9 cellular contexts compared by ENCODE assay signal in the genomic region with DNA sequence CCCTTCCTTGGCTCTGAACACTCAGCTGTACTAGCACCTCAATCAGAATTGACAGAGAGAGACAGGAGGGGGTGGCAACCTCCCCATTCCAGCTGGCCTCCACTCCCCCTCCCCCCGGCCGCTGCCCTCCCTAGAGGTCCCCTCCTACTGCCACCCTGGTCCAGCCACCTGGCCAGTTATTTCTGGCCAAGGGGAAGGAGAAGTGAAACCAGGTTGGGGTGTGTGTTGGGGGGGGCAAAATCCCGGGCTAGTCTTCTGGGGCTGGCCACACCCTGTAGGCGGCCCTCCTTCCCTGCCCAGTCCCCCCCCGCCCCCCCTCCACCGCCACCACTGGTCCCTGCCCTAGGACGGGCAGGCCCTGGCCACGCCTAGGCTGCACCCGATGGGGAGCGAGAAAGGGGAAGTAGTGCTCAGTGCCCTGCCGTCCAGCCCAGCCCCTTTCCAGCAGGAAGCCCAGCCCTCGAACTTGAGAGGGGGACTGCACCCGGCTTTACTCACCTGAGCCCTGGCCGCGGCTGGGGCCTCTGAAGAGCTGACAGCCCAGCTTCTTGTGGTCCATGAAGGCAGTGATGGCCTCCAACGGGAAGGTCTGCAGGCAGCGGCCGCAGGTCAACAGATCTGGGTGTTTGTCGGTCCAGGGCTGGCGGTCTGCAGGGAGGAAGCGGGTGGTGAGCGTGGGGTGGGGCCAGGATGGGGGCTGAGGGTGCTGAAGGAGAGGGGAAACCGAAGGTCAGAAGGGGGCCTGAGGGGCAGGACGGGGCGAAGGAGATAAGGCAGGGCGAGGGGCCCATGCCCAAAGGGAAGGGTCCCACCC. TPM values are rescaled to one million over a fixed set of nuclear protein-coding genes. Genes with fewer than 3 reads are reported as not detected.
A peak's percentile ranks its signal among the peaks of the same experiment; 100 is the strongest.
DNase-seq lines count a peak whose midpoint lies in the region; ATAC-seq, FAIRE-seq and TF ChIP-seq lines count a peak whose summit lies in the region.
"Had no signal": no experiment of that assay in that cellular context is flagged by ENCODE, and none has a peak within 500 bp of the region (broad histone marks: within the 10 kb centered on the region; RNA-seq: fewer than 3 reads in every experiment).

No MANE protein-coding gene starts in this region.

- TF ChIP-seq POLR2A in IMR-90 (IDR thresholded peaks at IDR 0.05; ENCODE audit: low read depth, low read length): no peak
- TF ChIP-seq POLR2A in HepG2 (IDR thresholded peaks at IDR 0.05; ENCODE audit: insufficient read depth in 1 of 2, low read depth in 2 of 2, low read length in 2 of 2): no peak

- H3K9ac ChIP-seq in IMR-90 (ENCODE audit: low read depth, low read length): no peak overlapping the region
- H3K9ac ChIP-seq in HepG2 (ENCODE audit: insufficient read depth, low read depth, low read length): peak overlapping the region; percentile 67

- H3K27me3 ChIP-seq in IMR-90 (ENCODE audit: control insufficient read depth, insufficient read depth, low read length): no peaks in the 10 kb centered on the region
- H3K27me3 ChIP-seq in HepG2 (ENCODE audit: control insufficient read depth in 1 of 2, insufficient read depth in 2 of 2, low read length in 2 of 2): no peaks in the 10 kb centered on the region; a peak in 1 of 5 replicates

- peak overlapping the region; percentile 68 for H2AK9ac ChIP-seq in IMR-90 (replicated peaks; ENCODE audit: low read depth, low read length, poor library complexity)

- peak; percentile 47 for ATAC-seq in GM21737 (IDR thresholded peaks at IDR 0.05; ENCODE audit: unreplicated experiment)
- no peak for ATAC-seq in IMR-90 (ENCODE audit: low read depth)
- ATAC-seq in T-cell (replicated peaks in 1 of 4): peak in 3 of 4 experiments; percentile 15 to 21 (median 16)
- ATAC-seq in HepG2: peak; percentile 49

- H2BK20ac ChIP-seq in IMR-90 (ENCODE audit: low read depth, low read length): no peak overlapping the region

- peak overlapping the region; percentile 91 for H2AFZ ChIP-seq in IMR-90 (replicated peaks; ENCODE audit: low read length, poor library complexity)
- no peak overlapping the region for H2AFZ ChIP-seq in HepG2 (ENCODE audit: low read length)

- H4K8ac ChIP-seq in IMR-90 (ENCODE audit: low read depth in 2 of 2, low read length in 2 of 2): no peak overlapping the region; a peak in 1 of 4 replicates

- no peaks in the 10 kb centered on the region for H3K27me3 Mint-ChIP-seq in T-cell
- no peaks in the 10 kb centered on the region for H3K27me3 Mint-ChIP-seq in dendritic cell treated with granulocyte-macrophage colony-stimulating factor and Interleukin-4, amounts not matched to agents 40 ng/mL and 50 ng/mL, for 4 days

- H3K4me1 ChIP-seq in IMR-90 (ENCODE audit: control insufficient read depth, insufficient read depth, low read length) (peaks cover 5% of the 10 kb centered on the region; the same call in 1 of the 2 replicates), HepG2 (ENCODE audit: insufficient read depth, low read length) (peaks cover 35% of the 10 kb centered on the region)

- TF ChIP-seq EP300 in HepG2 (IDR thresholded peaks at IDR 0.05; ENCODE audit: low read depth in 2 of 2, low read length in 2 of 2) (no peak), HepG2 (CRISPR knock-in tag; IDR thresholded peaks at IDR 0.05; ENCODE audit: borderline replicate concordance) (no peak)

- no peak overlapping the region for H3K56ac ChIP-seq in IMR-90 (ENCODE audit: extremely low read depth, insufficient read depth, low read length)

- no peaks in the 10 kb centered on the region for H4K20me1 ChIP-seq in IMR-90 (ENCODE audit: insufficient read depth, low read length)
- no peaks in the 10 kb centered on the region for H4K20me1 ChIP-seq in HepG2 (ENCODE audit: insufficient read depth, low read length)

- H2BK15ac ChIP-seq in IMR-90 (ENCODE audit: low read depth, low read length): no peak overlapping the region

- H3K36me3 Mint-ChIP-seq in T-cell: peaks cover 3% of the 10 kb centered on the region
- H3K36me3 Mint-ChIP-seq in dendritic cell treated with granulocyte-macrophage colony-stimulating factor and Interleukin-4, amounts not matched to agents 40 ng/mL and 50 ng/mL, for 4 days (ENCODE audit: low read depth): peaks cover 55% of the 10 kb centered on the region

- peaks cover 15% of the 10 kb centered on the region for H3K9me1 ChIP-seq in IMR-90 (ENCODE audit: insufficient read depth, low read length)

- H3K4me3 Mint-ChIP-seq in T-cell: peak overlapping the region; percentile 69 to 99 (median 75)
- H3K4me3 Mint-ChIP-seq in dendritic cell treated with granulocyte-macrophage colony-stimulating factor and Interleukin-4, amounts not matched to agents 40 ng/mL and 50 ng/mL, for 4 days: peak overlapping the region; percentile 94

- dilution Hi-C loops in IMR-90 (cut with HindIII; ENCODE audit: low sequenced_read_pairs, unreplicated experiment): no loop called here

- H4K91ac ChIP-seq in IMR-90 (ENCODE audit: insufficient read depth, low read depth, low read length): no peak overlapping the region

- no peak overlapping the region for H4K5ac ChIP-seq in IMR-90 (ENCODE audit: low read depth, low read length)

- peak overlapping the region; percentile 76 to 77 for H3K27ac Mint-ChIP-seq in T-cell
- H3K27ac Mint-ChIP-seq in dendritic cell treated with granulocyte-macrophage colony-stimulating factor and Interleukin-4, amounts not matched to agents 40 ng/mL and 50 ng/mL, for 4 days: peak overlapping the region; percentile 96

- in situ Hi-C loops in IMR-90 (cut with MboI; ENCODE audit: low sequenced_read_pairs): no loop called here
- in situ Hi-C loops in HepG2 (cut with HindIII; ENCODE audit: extremely low pct_ligation_motif_present, low pct_unique_long_range_greater_than_20kb): no loop called here

- H3K14ac ChIP-seq in IMR-90 (replicated peaks; ENCODE audit: low read depth, low read length): no peak overlapping the region

- TF ChIP-seq RAD21 in IMR-90 (IDR thresholded peaks at IDR 0.05; ENCODE audit: low read length) (no peak), HepG2 (CRISPR knock-in tag; IDR thresholded peaks at IDR 0.05) (no peak)

- H2AK5ac ChIP-seq in IMR-90 (ENCODE audit: low read depth, low read length): no peak overlapping the region

- no peak overlapping the region for H2BK5ac ChIP-seq in IMR-90 (ENCODE audit: low read depth, low read length, poor library complexity, severe bottlenecking)

- DNase-seq in NCI-H2227 (lab: John Stamatoyannopoulos, UW; ENCODE audit: unreplicated experiment) (peak; percentile 40), NCI-H2227 treated with DMSO at 0.1 percent for 48 hours (lab: John Stamatoyannopoulos, UW) (no peak), IMR-90 (no peak), T-cell (peak in 18 of 34 experiments; percentile 15 to 63 (median 30)), HepG2 (ENCODE audit: low spot score) (peak; percentile 39)
- peak; percentile 20 for DNase-seq in stimulated activated naive CD4-positive, alpha-beta T cell treated with Interleukin-2 at 50 U/mL for 16 hours (lab: John Stamatoyannopoulos, UW)

- no peaks in the 10 kb centered on the region for H3K9me3 Mint-ChIP-seq in T-cell
- no peaks in the 10 kb centered on the region for H3K9me3 Mint-ChIP-seq in dendritic cell treated with granulocyte-macrophage colony-stimulating factor and Interleukin-4, amounts not matched to agents 40 ng/mL and 50 ng/mL, for 4 days

- H3K4me1 Mint-ChIP-seq in T-cell: peaks cover 24 to 46% (median 36%) of the 10 kb centered on the region in 3 donors
- H3K4me1 Mint-ChIP-seq in dendritic cell treated with granulocyte-macrophage colony-stimulating factor and Interleukin-4, amounts not matched to agents 40 ng/mL and 50 ng/mL, for 4 days (ENCODE audit: low read depth): peaks cover 58% of the 10 kb centered on the region

- H3K27ac ChIP-seq in IMR-90 (ENCODE audit: insufficient read depth, low read length) (no peak overlapping the region), HepG2 (ENCODE audit: extremely low read length, insufficient read depth, low read length) (peak overlapping the region; percentile 57)

- intact Hi-C loops in IMR-90 (cut with micrococcal nuclease) (no loop called here), HepG2 (cut with micrococcal nuclease; ENCODE audit: unreplicated experiment) (loop anchor here (5.0 kb wide), 1 partner anchor 52 kb away; no protein-coding TSS in a partner anchor)
- intact Hi-C loops in dendritic cell treated with granulocyte-macrophage colony-stimulating factor and Interleukin-4, amounts not matched to agents 40 ng/mL and 50 ng/mL, for 4 days (cut with micrococcal nuclease): loop anchor here (5.0 kb wide), 1 partner anchor 33 kb away; no protein-coding TSS in a partner anchor

- 19% methylated on average over 9 of the region's 26 CpGs; no CpG with 5 or more reads in 1 of the 2 experiments for WGBS in IMR-90 (ENCODE audit: extremely low coverage in 2 of 2, insufficient read length in 1 of 2), 2 experiments
- WGBS in HepG2 (ENCODE audit: low lambda C conversion rate): 7% methylated on average over 20 of the region's 26 CpGs

- no peak overlapping the region for H2BK120ac ChIP-seq in IMR-90 (ENCODE audit: low read depth, low read length)

- BruUV-seq in IMR-90 (replicated peaks; lab: Mats Ljungman, UMichigan): no TSS peak
- BruUV-seq in HepG2 (replicated peaks; lab: Mats Ljungman, UMichigan): no TSS peak

- no peak overlapping the region for H3K4me3 ChIP-seq in IMR-90 (ENCODE audit: insufficient read depth, low read depth, low read length)
- peak overlapping the region; percentile 58 to 88 (median 82) for H3K4me3 ChIP-seq in HepG2 (replicated peaks in 1 of 3; ENCODE audit: insufficient read depth in 1 of 3, low read depth in 2 of 3, low read length in 3 of 3)

- H3K79me2 ChIP-seq in HepG2 (ENCODE audit: insufficient read depth, low read length): peaks cover 13% of the 10 kb centered on the region

- H3K4me2 ChIP-seq in IMR-90 (ENCODE audit: low read depth, low read length) (no peak overlapping the region), HepG2 (ENCODE audit: low read depth, low read length) (peak overlapping the region; percentile 84)

- POLR2A ChIA-PET in IMR-90 (lab: Charles Lee; ENCODE audit: unreplicated experiment): no interaction called here
- POLR2A ChIA-PET in T-cell (lab: Charles Lee): interaction anchor here in 1 of 2 donors (0.7 kb wide), 1 partner anchor 210 kb away, joined by 4 read pairs; no protein-coding TSS in a partner anchor
- POLR2A ChIA-PET in HepG2 (lab: Yijun Ruan, JAX): interaction anchor here (0.7 to 3.1 kb wide), 6 partner anchors 10 to 37 kb away, joined by 3 to 10 read pairs (median 4); partner anchors contain the start of genes CLASRP and PPP1R37

- no peak overlapping the region for H3K4ac ChIP-seq in IMR-90 (ENCODE audit: low read depth, low read length)

- peaks cover 9 to 20% of the 10 kb centered on the region in 2 experiments; a peak in 3 of 4 replicates for H3K79me1 ChIP-seq in IMR-90 (ENCODE audit: low read depth in 1 of 2, low read length in 2 of 2)

- no peak for FAIRE-seq in HepG2 (lab: Jason Lieb, UNC)
- FAIRE-seq: G401.6 had no signal

- H3K36me3 ChIP-seq in IMR-90 (ENCODE audit: control insufficient read depth, insufficient read depth, low read length) (peaks cover 12% of the 10 kb centered on the region), HepG2 (replicated peaks in 1 of 2; ENCODE audit: control insufficient read depth in 1 of 2, insufficient read depth in 2 of 2, low read length in 2 of 2) (peaks cover 4 to 9% of the 10 kb centered on the region in 2 experiments; a peak in 3 of 5 replicates)

- no peak overlapping the region for H3K18ac ChIP-seq in IMR-90 (ENCODE audit: low read depth, low read length)

- H3K23ac ChIP-seq in IMR-90 (ENCODE audit: low read depth, low read length): no peak overlapping the region

- TF ChIP-seq CTCF in IMR-90 (conservative IDR thresholded peaks at IDR 0.05; ENCODE audit: low read depth, low read length) (no peak), HepG2 (CRISPR knock-in tag; IDR thresholded peaks at IDR 0.05) (no peak)

- H3K9me3 ChIP-seq in IMR-90 (ENCODE audit: control insufficient read depth, insufficient read depth, low read length) (no peaks in the 10 kb centered on the region), HepG2 (ENCODE audit: low read length) (no peaks in the 10 kb centered on the region)

- CTCF ChIA-PET in IMR-90 (lab: Yijun Ruan, JAX): no interaction called here
- CTCF ChIA-PET in T-cell (lab: Charles Lee): interaction anchor here in 1 of 2 donors (0.7 kb wide), 1 partner anchor 1492 kb away, joined by 3 read pairs; no protein-coding TSS in a partner anchor
- CTCF ChIA-PET in HepG2 (lab: Yijun Ruan, JAX; ENCODE audit: low intra/inter-chr PET ratio, low total read pairs): no interaction called here

RNA-seq across cellular contexts. Expression of gene ZNF296, which starts 0.9 kb away (rescaled TPM):
- total RNA-seq in IMR-90 (2012; rRNA removed) (not detected in 2 replicates), T-cell (1 to 10 TPM; 1.4 to 4.3 (median 3.5) TPM), HepG2 (2016; rRNA removed; fragmentation: Illumina TruSeq; extraction: Trizol) (0.62 and 0.63 TPM in 2 replicates)
- polyA plus RNA-seq in IMR-90 (2012; rRNA removed) (0.10 and 0.11 TPM in 2 replicates), HepG2 (2011; rRNA removed) (0.26 and 0.39 TPM in 2 replicates)
- polyA plus RNA-seq in IMR-90 (2012; cell fraction: cytosol; rRNA removed): 0.11 and 0.25 TPM in 2 replicates
- polyA plus RNA-seq in IMR-90 (2012; cell fraction: nucleus; rRNA removed; ENCODE audit: low replicate concordance): 0.58 and 1.5 TPM in 2 replicates
- 0.71 and 0.97 TPM in 2 replicates for total RNA-seq in HepG2 (2016; cell fraction: cytosol; rRNA removed; fragmentation: Illumina TruSeq; extraction: Trizol; ENCODE audit: low read depth)
- 0.43 and 0.91 TPM in 2 replicates for total RNA-seq in HepG2 (2016; cell fraction: insoluble cytoplasmic fraction; rRNA removed; fragmentation: Illumina TruSeq; extraction: Trizol)
- total RNA-seq in HepG2 (2016; cell fraction: membrane; rRNA removed; fragmentation: Illumina TruSeq; extraction: Trizol): 1.4 and 1.9 TPM in 2 replicates
- 0.62 and 0.72 TPM in 2 replicates for total RNA-seq in HepG2 (2016; cell fraction: nucleus; rRNA removed; fragmentation: Illumina TruSeq; extraction: Trizol)
- polyA plus RNA-seq in HepG2 (2011; cell fraction: cytosol; rRNA removed): 0.15 and 0.32 TPM in 2 replicates
- 1.2 and 1.3 TPM in 2 replicates for polyA plus RNA-seq in HepG2 (2011; cell fraction: nucleus; rRNA removed)
- polyA plus RNA-seq in HepG2 (2012): 1.2 and 1.5 TPM in 2 replicates
- 1.3 TPM in 2 replicates for polyA plus RNA-seq in HepG2 (2016; cell fraction: cytosol; fragmentation: Illumina TruSeq; extraction: Trizol; ENCODE audit: low read depth)
- 2.2 and 2.9 TPM in 2 replicates for polyA plus RNA-seq in HepG2 (2016; cell fraction: insoluble cytoplasmic fraction; fragmentation: Illumina TruSeq; extraction: Trizol; ENCODE audit: low read depth)
- polyA plus RNA-seq in HepG2 (2016; cell fraction: membrane; fragmentation: Illumina TruSeq; extraction: Trizol; ENCODE audit: low read depth): 1.2 and 1.5 TPM in 2 replicates
- polyA plus RNA-seq in HepG2 (2016; cell fraction: nucleus; fragmentation: Illumina TruSeq; extraction: Trizol; ENCODE audit: insufficient read depth, low read depth): 2.3 and 4.7 TPM in 2 replicates
- polyA minus RNA-seq in HepG2 (2011; rRNA and poly(A)+ RNA removed; ENCODE audit: low replicate concordance): 0.47 and 0.64 TPM in 2 replicates
- 1.2 and 2.5 TPM in 2 replicates for polyA minus RNA-seq in HepG2 (2011; cell fraction: cytosol; rRNA and poly(A)+ RNA removed)
- 0.37 and 0.39 TPM in 2 replicates for polyA minus RNA-seq in HepG2 (2011; cell fraction: nucleus; rRNA and poly(A)+ RNA removed)

RNA-seq across cellular contexts. Expression of gene GEMIN7, which starts 3.6 kb away (rescaled TPM):
- total RNA-seq in IMR-90 (2012; rRNA removed) (19.7 and 27.2 TPM in 2 replicates), T-cell (10 to 100 TPM in 4 of 5 donors, 1 to 10 TPM in 1; 4.0 to 23.1 (median 22.7) TPM), HepG2 (2016; rRNA removed; fragmentation: Illumina TruSeq; extraction: Trizol) (30.6 and 42.0 TPM in 2 replicates)
- polyA plus RNA-seq in IMR-90 (2012; rRNA removed) (52.8 and 53.0 TPM in 2 replicates), HepG2 (2011; rRNA removed) (22.2 and 24.1 TPM in 2 replicates)
- polyA plus RNA-seq in IMR-90 (2012; cell fraction: cytosol; rRNA removed): 56.1 and 64.0 TPM in 2 replicates
- polyA plus RNA-seq in IMR-90 (2012; cell fraction: nucleus; rRNA removed; ENCODE audit: low replicate concordance): 18.8 and 44.2 TPM in 2 replicates
- total RNA-seq in HepG2 (2016; cell fraction: cytosol; rRNA removed; fragmentation: Illumina TruSeq; extraction: Trizol; ENCODE audit: low read depth): 15.7 and 22.3 TPM in 2 replicates
- total RNA-seq in HepG2 (2016; cell fraction: insoluble cytoplasmic fraction; rRNA removed; fragmentation: Illumina TruSeq; extraction: Trizol): 34.9 and 39.3 TPM in 2 replicates
- 28.5 and 42.7 TPM in 2 replicates for total RNA-seq in HepG2 (2016; cell fraction: membrane; rRNA removed; fragmentation: Illumina TruSeq; extraction: Trizol)
- total RNA-seq in HepG2 (2016; cell fraction: nucleus; rRNA removed; fragmentation: Illumina TruSeq; extraction: Trizol): 13.0 and 14.5 TPM in 2 replicates
- 22.8 and 32.6 TPM in 2 replicates for polyA plus RNA-seq in HepG2 (2011; cell fraction: cytosol; rRNA removed)
- 31.3 and 38.6 TPM in 2 replicates for polyA plus RNA-seq in HepG2 (2011; cell fraction: nucleus; rRNA removed)
- 22.7 and 23.7 TPM in 2 replicates for polyA plus RNA-seq in HepG2 (2012)
- 28.4 and 37.8 TPM in 2 replicates for polyA plus RNA-seq in HepG2 (2016; cell fraction: cytosol; fragmentation: Illumina TruSeq; extraction: Trizol; ENCODE audit: low read depth)
- polyA plus RNA-seq in HepG2 (2016; cell fraction: insoluble cytoplasmic fraction; fragmentation: Illumina TruSeq; extraction: Trizol; ENCODE audit: low read depth): 62.1 and 65.3 TPM in 2 replicates
- 40.2 and 48.8 TPM in 2 replicates for polyA plus RNA-seq in HepG2 (2016; cell fraction: membrane; fragmentation: Illumina TruSeq; extraction: Trizol; ENCODE audit: low read depth)
- polyA plus RNA-seq in HepG2 (2016; cell fraction: nucleus; fragmentation: Illumina TruSeq; extraction: Trizol; ENCODE audit: insufficient read depth, low read depth): 33.1 and 40.0 TPM in 2 replicates
- 20.1 and 20.5 TPM in 2 replicates for polyA minus RNA-seq in HepG2 (2011; rRNA and poly(A)+ RNA removed; ENCODE audit: low replicate concordance)
- polyA minus RNA-seq in HepG2 (2011; cell fraction: cytosol; rRNA and poly(A)+ RNA removed): 12.5 and 19.8 TPM in 2 replicates
- 7.9 and 9.2 TPM in 2 replicates for polyA minus RNA-seq in HepG2 (2011; cell fraction: nucleus; rRNA and poly(A)+ RNA removed)

RNA-seq across cellular contexts. Expression of gene PPP1R37, which starts 17.6 kb away (rescaled TPM):
- total RNA-seq in IMR-90 (2012; rRNA removed): 13.1 and 13.9 TPM in 2 replicates
- polyA plus RNA-seq in IMR-90 (2012; rRNA removed): 18.5 and 20.8 TPM in 2 replicates
- polyA plus RNA-seq in IMR-90 (2012; cell fraction: cytosol; rRNA removed): 14.0 and 22.6 TPM in 2 replicates
- polyA plus RNA-seq in IMR-90 (2012; cell fraction: nucleus; rRNA removed; ENCODE audit: low replicate concordance): 41.6 and 72.5 TPM in 2 replicates
- total RNA-seq in T-cell: 10 to 100 TPM; 17.2 to 35.2 (median 30.4) TPM
- 9.2 and 14.3 TPM in 2 replicates for total RNA-seq in HepG2 (2016; rRNA removed; fragmentation: Illumina TruSeq; extraction: Trizol)
- 6.7 and 9.0 TPM in 2 replicates for total RNA-seq in HepG2 (2016; cell fraction: cytosol; rRNA removed; fragmentation: Illumina TruSeq; extraction: Trizol; ENCODE audit: low read depth)
- total RNA-seq in HepG2 (2016; cell fraction: insoluble cytoplasmic fraction; rRNA removed; fragmentation: Illumina TruSeq; extraction: Trizol): 7.3 and 15.4 TPM in 2 replicates
- total RNA-seq in HepG2 (2016; cell fraction: membrane; rRNA removed; fragmentation: Illumina TruSeq; extraction: Trizol): 14.2 and 14.9 TPM in 2 replicates
- 12.9 and 14.6 TPM in 2 replicates for total RNA-seq in HepG2 (2016; cell fraction: nucleus; rRNA removed; fragmentation: Illumina TruSeq; extraction: Trizol)
- 9.0 and 13.9 TPM in 2 replicates for polyA plus RNA-seq in HepG2 (2011; rRNA removed)
- polyA plus RNA-seq in HepG2 (2011; cell fraction: cytosol; rRNA removed): 7.3 and 11.2 TPM in 2 replicates
- polyA plus RNA-seq in HepG2 (2011; cell fraction: nucleus; rRNA removed): 51.9 and 57.4 TPM in 2 replicates
- 9.6 and 15.6 TPM in 2 replicates for polyA plus RNA-seq in HepG2 (2012)
- 3.7 and 4.8 TPM in 2 replicates for polyA plus RNA-seq in HepG2 (2016; cell fraction: cytosol; fragmentation: Illumina TruSeq; extraction: Trizol; ENCODE audit: low read depth)
- polyA plus RNA-seq in HepG2 (2016; cell fraction: insoluble cytoplasmic fraction; fragmentation: Illumina TruSeq; extraction: Trizol; ENCODE audit: low read depth): 8.4 and 10.5 TPM in 2 replicates
- polyA plus RNA-seq in HepG2 (2016; cell fraction: membrane; fragmentation: Illumina TruSeq; extraction: Trizol; ENCODE audit: low read depth): 7.2 and 9.9 TPM in 2 replicates
- polyA plus RNA-seq in HepG2 (2016; cell fraction: nucleus; fragmentation: Illumina TruSeq; extraction: Trizol; ENCODE audit: insufficient read depth, low read depth): 30.3 and 31.0 TPM in 2 replicates
- polyA minus RNA-seq in HepG2 (2011; rRNA and poly(A)+ RNA removed; ENCODE audit: low replicate concordance): 11.1 and 11.5 TPM in 2 replicates
- 4.2 and 5.6 TPM in 2 replicates for polyA minus RNA-seq in HepG2 (2011; cell fraction: cytosol; rRNA and poly(A)+ RNA removed)
- 11.2 and 12.4 TPM in 2 replicates for polyA minus RNA-seq in HepG2 (2011; cell fraction: nucleus; rRNA and poly(A)+ RNA removed)

RNA-seq across cellular contexts. Expression of gene CLASRP, which starts 36.6 kb away (rescaled TPM):
- 19.9 and 20.6 TPM in 2 replicates for total RNA-seq in IMR-90 (2012; rRNA removed)
- polyA plus RNA-seq in IMR-90 (2012; rRNA removed): 31.7 and 34.9 TPM in 2 replicates
- polyA plus RNA-seq in IMR-90 (2012; cell fraction: cytosol; rRNA removed): 15.3 and 30.0 TPM in 2 replicates
- 532 and 592 TPM in 2 replicates for polyA plus RNA-seq in IMR-90 (2012; cell fraction: nucleus; rRNA removed; ENCODE audit: low replicate concordance)
- total RNA-seq in T-cell: 100 to 1,000 TPM; 141 to 153 (median 149) TPM
- total RNA-seq in HepG2 (2016; rRNA removed; fragmentation: Illumina TruSeq; extraction: Trizol): 7.4 and 32.0 TPM in 2 replicates
- total RNA-seq in HepG2 (2016; cell fraction: cytosol; rRNA removed; fragmentation: Illumina TruSeq; extraction: Trizol; ENCODE audit: low read depth): 7.3 and 8.3 TPM in 2 replicates
- 6.5 and 35.8 TPM in 2 replicates for total RNA-seq in HepG2 (2016; cell fraction: insoluble cytoplasmic fraction; rRNA removed; fragmentation: Illumina TruSeq; extraction: Trizol)
- 6.0 and 7.3 TPM in 2 replicates for total RNA-seq in HepG2 (2016; cell fraction: membrane; rRNA removed; fragmentation: Illumina TruSeq; extraction: Trizol)
- total RNA-seq in HepG2 (2016; cell fraction: nucleus; rRNA removed; fragmentation: Illumina TruSeq; extraction: Trizol): 36.9 and 51.6 TPM in 2 replicates
- polyA plus RNA-seq in HepG2 (2011; rRNA removed): 51.1 and 51.4 TPM in 2 replicates
- polyA plus RNA-seq in HepG2 (2011; cell fraction: cytosol; rRNA removed): 13.6 and 14.3 TPM in 2 replicates
- polyA plus RNA-seq in HepG2 (2011; cell fraction: nucleus; rRNA removed): 292 and 390 TPM in 2 replicates
- polyA plus RNA-seq in HepG2 (2012): 58.9 and 85.4 TPM in 2 replicates
- polyA plus RNA-seq in HepG2 (2016; cell fraction: cytosol; fragmentation: Illumina TruSeq; extraction: Trizol; ENCODE audit: low read depth): 7.0 and 7.7 TPM in 2 replicates
- polyA plus RNA-seq in HepG2 (2016; cell fraction: insoluble cytoplasmic fraction; fragmentation: Illumina TruSeq; extraction: Trizol; ENCODE audit: low read depth): 18.3 and 19.4 TPM in 2 replicates
- 9.9 and 14.8 TPM in 2 replicates for polyA plus RNA-seq in HepG2 (2016; cell fraction: membrane; fragmentation: Illumina TruSeq; extraction: Trizol; ENCODE audit: low read depth)
- polyA plus RNA-seq in HepG2 (2016; cell fraction: nucleus; fragmentation: Illumina TruSeq; extraction: Trizol; ENCODE audit: insufficient read depth, low read depth): 320 and 335 TPM in 2 replicates
- polyA minus RNA-seq in HepG2 (2011; rRNA and poly(A)+ RNA removed; ENCODE audit: low replicate concordance): 16.6 and 30.8 TPM in 2 replicates
- polyA minus RNA-seq in HepG2 (2011; cell fraction: cytosol; rRNA and poly(A)+ RNA removed): 4.3 and 4.6 TPM in 2 replicates
- 49.0 and 61.0 TPM in 2 replicates for polyA minus RNA-seq in HepG2 (2011; cell fraction: nucleus; rRNA and poly(A)+ RNA removed)

Comparison
In these comparisons a context has a peak if more than half of its experiments do, and no peak if none do; other contexts are left out.
1. DNase-seq: peak in NCI-H2227 (single experiment), T-cell (18 of 34), HepG2 (single experiment) and stimulated activated naive CD4-positive, alpha-beta T cell treated with Interleukin-2 at 50 U/mL for 16 hours (single experiment); none in NCI-H2227 treated with DMSO at 0.1 percent for 48 hours (single experiment) and IMR-90 (single experiment).